In the genomic region with DNA sequence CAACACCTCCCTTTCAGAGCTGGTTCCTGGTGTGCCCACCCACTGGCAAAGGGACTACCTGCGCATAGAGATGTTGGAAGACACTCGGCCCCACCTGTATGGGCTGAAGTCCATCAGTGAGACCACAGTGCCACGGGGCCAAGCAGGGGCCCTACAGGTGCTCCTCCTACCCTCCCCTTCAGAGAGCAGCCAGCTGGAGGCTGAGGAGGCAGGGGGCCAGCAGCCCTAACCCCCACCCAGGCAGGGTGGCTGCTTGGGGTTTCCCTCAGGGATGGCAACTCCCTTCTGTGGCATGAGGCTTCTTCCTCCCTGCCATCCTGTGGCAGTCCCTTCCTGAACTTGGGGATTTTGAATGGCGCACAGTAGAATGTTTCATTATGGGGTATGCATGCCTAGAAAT, we compare ENCODE assay signal across 11 cellular contexts.
"Had no signal": no experiment of that assay in that cellular context is flagged by ENCODE, and none has a peak within 500 bp of the region (broad histone marks: within the 10 kb centered on the region; RNA-seq: fewer than 3 reads in every experiment).

No MANE protein-coding gene starts in this region.

- H3K27me3 ChIP-seq: uterus had no signal

- ATAC-seq: sciatic nerve had no signal

- H3K9me3 Mint-ChIP-seq: mesothelial cell of epicardium had no signal

- DNase-seq: activated CD4-positive, CD25-positive, alpha-beta regulatory T cell treated with anti-CD3 and anti-CD28 coated beads, Interleukin-2, amount 50 U/mL, for 72 hours; central memory CD4-positive, alpha-beta T cell; dermis blood vessel endothelial cell; kidney glomerular epithelial cell; nucleus accumbens; SHP77 treated with DMSO at 0.1 percent for 48 hours; stimulated activated CD4-positive, alpha-beta T cell treated with anti-CD3 and anti-CD28 coated beads, Interleukin-2, amount 100 ng/mL, for 24 hours; stimulated activated naive CD4-positive, alpha-beta T cell treated with Interleukin-2 at 50 U/mL for 16 hours; uterus had no signal

- H3K9me3 ChIP-seq: uterus had no signal

- H3K27ac ChIP-seq: uterus had no signal

- H3K4me3 Mint-ChIP-seq: mesothelial cell of epicardium had no signal

- H3K27ac Mint-ChIP-seq: mesothelial cell of epicardium had no signal

- H3K36me3 ChIP-seq: uterus had no signal

- H3K4me3 ChIP-seq: uterus had no signal
